26 cellular contexts compared by ENCODE assay signal in genomic region chr7:44536090-44536489, GRCh38. TPM values are rescaled to one million over a fixed set of nuclear protein-coding genes. Genes with fewer than 3 reads are reported as not detected.
DNase-seq lines count a peak whose midpoint lies in the region; ATAC-seq, FAIRE-seq and TF ChIP-seq lines count a peak whose summit lies in the region.
"Had no signal": no experiment of that assay in that cellular context is flagged by ENCODE, and none has a peak within 500 bp of the region (broad histone marks: within the 10 kb centered on the region; RNA-seq: fewer than 3 reads in every experiment).

No MANE protein-coding gene starts in this region.

- no peaks in the 10 kb centered on the region for H3K23me2 ChIP-seq in H1 (ENCODE audit: low read depth, low read length)

- H3K4me1 ChIP-seq in duodenal mucosa (ENCODE audit: control insufficient read depth in 1 of 2, insufficient read depth in 2 of 2, low read length in 2 of 2) (peaks cover 27 to 44% of the 10 kb centered on the region in 2 donors), H1 (replicated peaks in 1 of 4; ENCODE audit: control insufficient read depth in 3 of 4, insufficient read depth in 4 of 4, low read length in 3 of 4) (no peaks in the 10 kb centered on the region), spleen (peaks cover 0 to 2% (median 0%) of the 10 kb centered on the region in 6 donors)
- H3K4me1 ChIP-seq: BE2C, HAP-1 had no signal

- peak overlapping the region; percentile 70 to 75 for H3K4me3 ChIP-seq in duodenal mucosa (ENCODE audit: low read depth in 1 of 2, low read length in 2 of 2)
- no peak overlapping the region for H3K4me3 ChIP-seq in H1 (ENCODE audit: extremely low read depth in 1 of 4, insufficient read depth in 2 of 4, low read depth in 3 of 4, low read length in 4 of 4)
- no peak overlapping the region for H3K4me3 ChIP-seq in spleen
- H3K4me3 ChIP-seq: HAP-1 had no signal

- no peak overlapping the region for H2BK12ac ChIP-seq in H1 (ENCODE audit: low read depth, low read length)

- intact Hi-C loops in spleen (cut with DNase I; ENCODE audit: low total_unique reads): no loop called here

- no peak for TF ChIP-seq EP300 in H1 (IDR thresholded peaks at IDR 0.05; ENCODE audit: borderline replicate concordance in 1 of 2, low read depth in 2 of 2, low read length in 2 of 2)

- no peak overlapping the region for H3K18ac ChIP-seq in H1 (ENCODE audit: extremely low read depth, low read length)

- no peak overlapping the region for H2AFZ ChIP-seq in H1 (ENCODE audit: low read length)

- TF ChIP-seq POLR2A in H1 (IDR thresholded peaks at IDR 0.05; ENCODE audit: control extremely low read depth in 1 of 2, low read depth in 2 of 2, low read length in 2 of 2) (no peak), spleen (IDR thresholded peaks at IDR 0.05) (no peak)

- H3K14ac ChIP-seq in H1 (ENCODE audit: insufficient read length): no peak overlapping the region

- H4K91ac ChIP-seq in H1 (replicated peaks; ENCODE audit: insufficient read length, low read length): no peak overlapping the region

- H3K4ac ChIP-seq in H1 (replicated peaks; ENCODE audit: insufficient read length, low read depth, low read length): no peak overlapping the region

- H2BK120ac ChIP-seq in H1 (replicated peaks; ENCODE audit: low read depth, low read length): no peak overlapping the region

- DNase-seq in H1 (ENCODE audit: low read depth in 1 of 2, low spot score in 2 of 2) (no peak), left kidney (ENCODE audit: low read depth, low spot score) (peak; percentile 23), spleen (peak; percentile 39), islet precursor cell (no peak), NCI-H2081 treated with DMSO at 0.1 percent for 48 hours (lab: John Stamatoyannopoulos, UW) (no peak)
- DNase-seq: ACHN; BE2C; C1 segment of cervical spinal cord; CD4-positive, CD25-positive, alpha-beta regulatory T cell; CD8-positive, alpha-beta memory T cell; COR-L47; DMS 273 treated with DMSO at 0.1 percent for 48 hours; DMS53; DND-41; EL; KBM-7 had no signal

- TF ChIP-seq CTCF in H1 (IDR thresholded peaks at IDR 0.05; ENCODE audit: control extremely low read depth in 1 of 3, insufficient read depth in 1 of 3, low read depth in 1 of 3, low read length in 3 of 3): no peak
- TF ChIP-seq CTCF in spleen (IDR thresholded peaks at IDR 0.05 in 8 of 11, conservative IDR thresholded peaks at IDR 0.05 in 3 of 11): no peak

- CTCF ChIA-PET in H1 (lab: Charles Lee; ENCODE audit: partially characterized antibody): interaction anchor here (0.8 to 10.0 kb wide), 6 partner anchors 10 to 294 kb away, joined by 3 to 98 read pairs (median 12); no protein-coding TSS in a partner anchor

- FAIRE-seq in H1 (lab: Jason Lieb, UNC): no peak
- FAIRE-seq: A204.1, GM12892, GM18507, HTR-8/SVneo had no signal

- H2AK5ac ChIP-seq in H1 (ENCODE audit: low read depth, low read length): no peak overlapping the region

- no peak overlapping the region for H4K5ac ChIP-seq in H1 (ENCODE audit: insufficient read length, low read depth, low read length)

- H3K27ac ChIP-seq in duodenal mucosa (ENCODE audit: low read depth, low read length): no peak overlapping the region
- H3K27ac ChIP-seq in H1 (ENCODE audit: low read depth, low read length): no peak overlapping the region
- H3K27ac ChIP-seq in spleen: no peak overlapping the region

- WGBS in H1 (ENCODE audit: extremely low coverage in 1 of 2, insufficient coverage in 1 of 2, insufficient read length in 1 of 2, insufficient replicate concordance in 2 of 2, low coverage in 1 of 2, low lambda C conversion rate in 2 of 2, missing lambda C conversion rate in 1 of 2), 2 experiments: 75% methylated on average over 8 of the region's 10 CpGs; no CpG with 5 or more reads in 1 of the 2 experiments
- WGBS in spleen, 5 donors: 77 to 86% (median 84%) methylated on average over 8 to 10 of the region's 10 CpGs

- peak overlapping the region; percentile 42; the same call in 1 of the 2 replicates for H4K8ac ChIP-seq in H1 (ENCODE audit: extremely low read depth, insufficient read depth, low read length)

- no peak overlapping the region for H2BK5ac ChIP-seq in H1 (ENCODE audit: low read depth, low read length)

- H3K9ac ChIP-seq in duodenal mucosa (ENCODE audit: low read depth in 1 of 2, low read length in 2 of 2) (no peak overlapping the region), H1 (replicated peaks in 1 of 4; ENCODE audit: extremely low read depth in 1 of 4, low read depth in 3 of 4, low read length in 3 of 4) (no peak overlapping the region)

- H3K36me3 ChIP-seq in duodenal mucosa (ENCODE audit: control insufficient read depth in 1 of 2, insufficient read depth in 2 of 2, low read length in 2 of 2) (peaks cover 0 to 37% of the 10 kb centered on the region in 2 donors), H1 (ENCODE audit: control insufficient read depth in 2 of 4, insufficient read depth in 4 of 4, low read length in 3 of 4) (no peaks in the 10 kb centered on the region), spleen (no peaks in the 10 kb centered on the region)
- H3K36me3 ChIP-seq: BE2C, HAP-1 had no signal

- TF ChIP-seq RAD21 in H1 (IDR thresholded peaks at IDR 0.05 in 1 of 2, conservative IDR thresholded peaks at IDR 0.05 in 1 of 2; ENCODE audit: low read depth in 2 of 2, low read length in 2 of 2): no peak

- no peak overlapping the region for H2BK15ac ChIP-seq in H1 (ENCODE audit: low read length)

- H3K23ac ChIP-seq in H1 (ENCODE audit: insufficient read length): no peak overlapping the region

- no peak overlapping the region for H3K4me2 ChIP-seq in H1 (ENCODE audit: insufficient read depth in 1 of 2, low read depth in 2 of 2, low read length in 2 of 2)

- H4K20me1 ChIP-seq in H1 (replicated peaks in 1 of 2; ENCODE audit: control insufficient read depth in 1 of 2, insufficient read depth in 2 of 2, low read length in 2 of 2): no peaks in the 10 kb centered on the region

- H2BK20ac ChIP-seq in H1 (ENCODE audit: low read length): no peak overlapping the region

- H3K79me2 ChIP-seq in H1 (ENCODE audit: control insufficient read depth in 1 of 2, insufficient read depth in 2 of 2, low read length in 2 of 2): no peaks in the 10 kb centered on the region

- H3K79me1 ChIP-seq in H1 (ENCODE audit: low read depth, low read length): no peaks in the 10 kb centered on the region

- POLR2A ChIA-PET in H1 (lab: Charles Lee; ENCODE audit: partially characterized antibody): interaction anchor here (0.8 kb wide), 1 partner anchor 25 kb away, joined by 3 read pairs; no protein-coding TSS in a partner anchor

- no peak for ATAC-seq in GM18517 (IDR thresholded peaks at IDR 0.05; ENCODE audit: unreplicated experiment)

- H3K27me3 ChIP-seq in duodenal mucosa (ENCODE audit: control insufficient read depth in 1 of 2, insufficient read depth in 2 of 2, low read length in 2 of 2) (no peaks in the 10 kb centered on the region), H1 (replicated peaks in 1 of 4; ENCODE audit: control insufficient read depth in 3 of 4, extremely low read depth in 1 of 4, insufficient read depth in 3 of 4, low read length in 3 of 4) (no peaks in the 10 kb centered on the region), spleen (replicated peaks in 1 of 7) (no peaks in the 10 kb centered on the region)
- H3K27me3 ChIP-seq: BE2C had no signal

- H3K9me3 ChIP-seq in duodenal mucosa (ENCODE audit: control insufficient read depth in 1 of 2, low read length in 2 of 2) (no peaks in the 10 kb centered on the region), H1 (ENCODE audit: insufficient read depth in 2 of 2, low read depth in 1 of 2, low read length in 1 of 2) (no peaks in the 10 kb centered on the region), spleen (no peaks in the 10 kb centered on the region)
- H3K9me3 ChIP-seq: BE2C, HAP-1 had no signal

- H3K56ac ChIP-seq in H1 (replicated peaks; ENCODE audit: insufficient read length, low read depth, low read length): no peak overlapping the region

RNA-seq across cellular contexts. Expression of gene NPC1L1, which starts 5.0 kb away (rescaled TPM):
- total RNA-seq in H1 (2021; fragmentation: NEBNext Ultra II Directional; extraction: Animal tissue kit (Norgen Biotek cat#: 25700)): 0.06 TPM in 1 of 2 replicates, not detected in the other
- polyA plus RNA-seq in H1 (2011; rRNA removed): 0.14 and 0.21 TPM in 2 replicates
- polyA plus RNA-seq in H1 (2011; cell fraction: cytosol; rRNA removed): 0.10 TPM
- 0.31 TPM for polyA plus RNA-seq in H1 (2011; cell fraction: nucleus; rRNA removed)
- 0.09 to 0.18 TPM (median 0.13 TPM) in 3 of 4 replicates, not detected in the other for polyA plus RNA-seq in H1 (2012, experiment 1 of 2)
- polyA plus RNA-seq in H1 (2012, experiment 2 of 2): 0.05 TPM
- polyA plus RNA-seq in H1 (2013, experiment 1 of 2): 0.16 TPM
- 0.13 TPM for polyA plus RNA-seq in H1 (2013, experiment 2 of 2)
- polyA minus RNA-seq in H1 (2011; rRNA and poly(A)+ RNA removed): 0.06 and 0.22 TPM in 2 replicates
- not detected for polyA minus RNA-seq in H1 (2011; cell fraction: cytosol; rRNA and poly(A)+ RNA removed)
- not detected for polyA minus RNA-seq in H1 (2011; cell fraction: nucleus; rRNA and poly(A)+ RNA removed)
- under 1 TPM in 1 of 7 donors, not detected in 6; 0.07 TPM for total RNA-seq in spleen
- polyA plus RNA-seq in spleen: under 1 TPM; 0.02 to 0.03 (median 0.03) TPM
- total RNA-seq: CD8-positive, alpha-beta memory T cell; G401; H4 had no signal
- polyA plus RNA-seq: CD8-positive, alpha-beta memory T cell; IgD-negative memory B cell had no signal

RNA-seq across cellular contexts. Expression of gene DDX56, which starts 37.6 kb away (rescaled TPM):
- 55.4 and 56.9 TPM in 2 replicates for total RNA-seq in H1 (2021; fragmentation: NEBNext Ultra II Directional; extraction: Animal tissue kit (Norgen Biotek cat#: 25700))
- polyA plus RNA-seq in H1 (2011; rRNA removed): 81.6 and 82.0 TPM in 2 replicates
- 79.6 TPM for polyA plus RNA-seq in H1 (2011; cell fraction: cytosol; rRNA removed)
- 179 TPM for polyA plus RNA-seq in H1 (2011; cell fraction: nucleus; rRNA removed)
- polyA plus RNA-seq in H1 (2012, experiment 1 of 2): 73.0 to 92.1 TPM (median 90.5 TPM) in 4 replicates
- polyA plus RNA-seq in H1 (2012, experiment 2 of 2): 88.4 TPM
- 59.0 TPM for polyA plus RNA-seq in H1 (2013, experiment 1 of 2)
- polyA plus RNA-seq in H1 (2013, experiment 2 of 2): 54.2 TPM
- polyA minus RNA-seq in H1 (2011; rRNA and poly(A)+ RNA removed): 82.6 and 86.4 TPM in 2 replicates
- polyA minus RNA-seq in H1 (2011; cell fraction: cytosol; rRNA and poly(A)+ RNA removed): 34.8 TPM
- 64.0 TPM for polyA minus RNA-seq in H1 (2011; cell fraction: nucleus; rRNA and poly(A)+ RNA removed)
- 10 to 100 TPM; 56.1 to 78.9 (median 60.9) TPM for total RNA-seq in spleen
- polyA plus RNA-seq in spleen: 100 to 1,000 TPM in 2 of 3 donors, 10 to 100 TPM in 1; 70.0 to 130 (median 105) TPM

RNA-seq across cellular contexts. Expression of gene NUDCD3, which starts 45.6 kb away (rescaled TPM):
- 83.8 and 93.7 TPM in 2 replicates for total RNA-seq in H1 (2021; fragmentation: NEBNext Ultra II Directional; extraction: Animal tissue kit (Norgen Biotek cat#: 25700))
- 35.2 and 36.3 TPM in 2 replicates for polyA plus RNA-seq in H1 (2011; rRNA removed)
- 46.0 TPM for polyA plus RNA-seq in H1 (2011; cell fraction: cytosol; rRNA removed)
- 52.0 TPM for polyA plus RNA-seq in H1 (2011; cell fraction: nucleus; rRNA removed)
- 56.3 to 75.9 TPM (median 60.7 TPM) in 4 replicates for polyA plus RNA-seq in H1 (2012, experiment 1 of 2)
- polyA plus RNA-seq in H1 (2012, experiment 2 of 2): 36.1 TPM
- polyA plus RNA-seq in H1 (2013, experiment 1 of 2): 26.9 TPM
- 24.8 TPM for polyA plus RNA-seq in H1 (2013, experiment 2 of 2)
- 95.6 and 118 TPM in 2 replicates for polyA minus RNA-seq in H1 (2011; rRNA and poly(A)+ RNA removed)
- 35.1 TPM for polyA minus RNA-seq in H1 (2011; cell fraction: cytosol; rRNA and poly(A)+ RNA removed)
- polyA minus RNA-seq in H1 (2011; cell fraction: nucleus; rRNA and poly(A)+ RNA removed): 33.6 TPM
- 10 to 100 TPM; 34.6 to 97.9 (median 70.0) TPM for total RNA-seq in spleen
- polyA plus RNA-seq in spleen: 10 to 100 TPM; 21.7 to 31.5 (median 23.8) TPM

RNA-seq across cellular contexts. Expression of gene TMED4, which starts 45.9 kb away (rescaled TPM):
- 41.1 and 44.9 TPM in 2 replicates for total RNA-seq in H1 (2021; fragmentation: NEBNext Ultra II Directional; extraction: Animal tissue kit (Norgen Biotek cat#: 25700))
- 76.7 and 91.9 TPM in 2 replicates for polyA plus RNA-seq in H1 (2011; rRNA removed)
- 72.2 TPM for polyA plus RNA-seq in H1 (2011; cell fraction: cytosol; rRNA removed)
- 68.9 TPM for polyA plus RNA-seq in H1 (2011; cell fraction: nucleus; rRNA removed)
- polyA plus RNA-seq in H1 (2012, experiment 1 of 2): 39.2 to 48.0 TPM (median 42.1 TPM) in 4 replicates
- 39.9 TPM for polyA plus RNA-seq in H1 (2012, experiment 2 of 2)
- polyA plus RNA-seq in H1 (2013, experiment 1 of 2): 40.7 TPM
- polyA plus RNA-seq in H1 (2013, experiment 2 of 2): 46.2 TPM
- polyA minus RNA-seq in H1 (2011; rRNA and poly(A)+ RNA removed): 38.6 and 54.2 TPM in 2 replicates
- polyA minus RNA-seq in H1 (2011; cell fraction: cytosol; rRNA and poly(A)+ RNA removed): 47.6 TPM
- 39.0 TPM for polyA minus RNA-seq in H1 (2011; cell fraction: nucleus; rRNA and poly(A)+ RNA removed)
- total RNA-seq in spleen: 100 to 1,000 TPM in 2 of 7 donors, 10 to 100 TPM in 5; 55.4 to 105 (median 66.6) TPM
- 10 to 100 TPM; 26.1 to 34.7 (median 28.7) TPM for polyA plus RNA-seq in spleen

Comparison
In these comparisons a context has a peak if more than half of its experiments do, and no peak if none do; other contexts are left out.
1. H3K4me3 ChIP-seq: peak in duodenal mucosa (2 of 2); none in H1 (0 of 4) and spleen (0 of 8).
2. DNase-seq: peak in left kidney (single experiment) and spleen (single experiment); none in H1 (0 of 2), islet precursor cell (single experiment) and NCI-H2081 treated with DMSO at 0.1 percent for 48 hours (single experiment).